In the genomic region with DNA sequence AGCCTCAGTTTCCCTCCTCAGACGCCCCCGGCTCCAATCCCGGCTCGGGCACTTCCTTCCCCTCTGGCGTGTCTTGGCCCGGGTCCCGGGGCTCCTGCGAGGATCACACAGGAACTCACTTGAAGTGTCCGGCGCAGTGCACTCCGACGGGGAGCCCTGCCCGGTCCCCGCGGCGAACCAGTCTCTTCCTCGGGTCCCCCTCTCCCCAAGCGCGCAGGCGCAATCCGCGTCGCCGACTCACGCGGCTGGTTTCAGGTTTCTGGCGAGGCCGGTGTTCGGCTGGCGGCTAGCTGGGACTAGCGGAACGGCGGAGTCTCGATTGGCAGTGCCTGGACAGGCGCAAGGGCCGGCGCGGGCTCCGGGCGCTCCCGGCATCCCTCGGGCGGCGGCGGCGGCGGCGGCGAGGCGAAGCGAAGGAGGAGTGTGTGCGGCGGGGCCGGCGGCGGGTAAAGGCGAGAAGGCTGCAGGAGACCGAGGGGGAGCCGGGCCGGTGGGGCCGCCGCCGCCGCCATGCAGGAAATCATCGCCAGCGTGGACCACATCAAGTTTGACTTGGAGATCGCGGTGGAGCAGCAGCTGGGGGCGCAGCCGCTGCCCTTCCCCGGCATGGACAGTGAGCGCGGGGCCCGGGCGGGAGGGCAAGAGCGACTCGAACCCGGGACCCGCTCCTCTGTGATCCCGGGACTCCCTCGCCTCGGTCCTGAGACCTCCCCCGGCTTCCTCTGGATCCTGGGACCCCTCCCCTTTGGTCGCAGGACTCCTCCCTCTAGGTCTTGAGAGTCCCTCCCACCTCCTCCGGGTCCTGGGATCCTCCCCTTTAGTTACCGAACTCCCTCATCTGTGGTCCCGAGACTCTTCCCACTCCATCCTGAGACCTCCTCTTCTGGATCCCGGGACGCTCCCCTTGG, we compare ENCODE assay signal across 8 cellular contexts. TPM values are rescaled to one million over a fixed set of nuclear protein-coding genes. Genes with fewer than 3 reads are reported as not detected.
DNase-seq lines count a peak whose midpoint lies in the region; ATAC-seq and TF ChIP-seq lines count a peak whose summit lies in the region.

A gene (plus strand): TSS at position 371 of the 908 bp plus-strand sequence. CDS start 140 bp downstream, at position 511.
A gene with protein sequence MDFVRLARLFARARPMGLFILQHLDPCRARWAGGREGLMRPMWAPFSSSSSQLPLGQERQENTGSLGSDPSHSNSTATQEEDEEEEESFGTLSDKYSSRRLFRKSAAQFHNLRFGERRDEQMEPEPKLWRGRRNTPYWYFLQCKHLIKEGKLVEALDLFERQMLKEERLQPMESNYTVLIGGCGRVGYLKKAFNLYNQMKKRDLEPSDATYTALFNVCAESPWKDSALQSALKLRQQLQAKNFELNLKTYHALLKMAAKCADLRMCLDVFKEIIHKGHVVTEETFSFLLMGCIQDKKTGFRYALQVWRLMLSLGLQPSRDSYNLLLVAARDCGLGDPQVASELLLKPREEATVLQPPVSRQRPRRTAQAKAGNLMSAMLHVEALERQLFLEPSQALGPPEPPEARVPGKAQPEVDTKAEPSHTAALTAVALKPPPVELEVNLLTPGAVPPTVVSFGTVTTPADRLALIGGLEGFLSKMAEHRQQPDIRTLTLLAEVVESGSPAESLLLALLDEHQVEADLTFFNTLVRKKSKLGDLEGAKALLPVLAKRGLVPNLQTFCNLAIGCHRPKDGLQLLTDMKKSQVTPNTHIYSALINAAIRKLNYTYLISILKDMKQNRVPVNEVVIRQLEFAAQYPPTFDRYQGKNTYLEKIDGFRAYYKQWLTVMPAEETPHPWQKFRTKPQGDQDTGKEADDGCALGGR (minus strand): TSS at position 226 of the 908 bp plus-strand sequence. CDS start 3,556 bp downstream, outside the sequence.

- H3K4me3 Mint-ChIP-seq in T-helper 17 cell: peak within 1 kb of the TSS; percentile 98

- under 1% methylated on average over 89 of the region's 89 CpGs for WGBS in right cardiac atrium

- DNase-seq in NCI-H146 treated with DMSO at 0.1 percent for 48 hours (lab: John Stamatoyannopoulos, UW; ENCODE audit: unreplicated experiment) (peak; percentile 63), T-helper 17 cell (peak; percentile 71 to 80 (median 73)), right cardiac atrium (peak; percentile 97 to 98 (median 98)), pulmonary artery endothelial cell (ENCODE audit: low read depth, low spot score) (peak; percentile 76), uterus (peak; percentile 93 to 97)

- no peaks in the 10 kb centered on the region for H3K27me3 ChIP-seq in right cardiac atrium (ENCODE audit: control insufficient read depth, insufficient read depth)
- no peaks in the 10 kb centered on the region for H3K27me3 ChIP-seq in uterus

- peaks cover 5% of the 10 kb centered on the region for H3K36me3 Mint-ChIP-seq in T-helper 17 cell (ENCODE audit: low read depth)

- ATAC-seq in GM18498 (IDR thresholded peaks at IDR 0.05; ENCODE audit: unreplicated experiment) (peak; percentile 93), HG02884 (IDR thresholded peaks at IDR 0.05; ENCODE audit: unreplicated experiment) (peak; percentile 82), T-helper 17 cell (peak; percentile 90), right cardiac atrium (peak; percentile 97 to 98)

- H3K4me1 Mint-ChIP-seq in T-helper 17 cell: peaks cover 30% of the 10 kb centered on the region

- peak in 1 of 2 donors; percentile 62 for TF ChIP-seq POLR2A in uterus (IDR thresholded peaks at IDR 0.05)

- H3K9me3 ChIP-seq in T-helper 17 cell (ENCODE audit: control insufficient read depth, low read length, poor library complexity, severe bottlenecking) (no peaks in the 10 kb centered on the region), right cardiac atrium (ENCODE audit: control insufficient read depth, low read length) (no peaks in the 10 kb centered on the region), uterus (no peaks in the 10 kb centered on the region)

- intact Hi-C loops in right cardiac atrium (cut with DNase I): no loop called here
- intact Hi-C loops in uterus (cut with DNase I; ENCODE audit: low total_unique reads): no loop called here

- TF ChIP-seq CTCF in uterus (IDR thresholded peaks at IDR 0.05): peak in 2 of 4 experiments; percentile 5 to 49

- H3K36me3 ChIP-seq in uterus: no peaks in the 10 kb centered on the region

- H3K27me3 Mint-ChIP-seq in T-helper 17 cell: no peaks in the 10 kb centered on the region

- H3K27ac ChIP-seq in angular gyrus (ENCODE audit: low read depth, low read length): peak within 1 kb of the TSS; percentile 64
- peak within 1 kb of the TSS; percentile 52 for H3K27ac ChIP-seq in right cardiac atrium (ENCODE audit: low read length)
- peak within 1 kb of the TSS; percentile 88 to 91 for H3K27ac ChIP-seq in uterus

- H3K4me3 ChIP-seq in right cardiac atrium (ENCODE audit: low read length) (peak within 1 kb of the TSS; percentile 83), uterus (peak within 1 kb of the TSS; percentile 73 to 87)

- H3K27ac Mint-ChIP-seq in T-helper 17 cell: peak within 1 kb of the TSS; percentile 95

- H3K4me1 ChIP-seq in right cardiac atrium (ENCODE audit: control insufficient read depth, insufficient read depth, low read length) (peaks cover 3% of the 10 kb centered on the region), uterus (peaks cover 6% of the 10 kb centered on the region in 2 donors)

RNA-seq across cellular contexts. Expression of the first gene that starts in this region (rescaled TPM):
- total RNA-seq in T-helper 17 cell (10 to 100 TPM; 35.0 to 42.9 TPM), right cardiac atrium (10 to 100 TPM; 17.3 to 21.9 (median 18.8) TPM), pulmonary artery endothelial cell (31.5 and 37.7 TPM in 2 replicates), uterus (10 to 100 TPM; 23.8 to 67.9 (median 38.4) TPM)
- 16.2 TPM for polyA plus RNA-seq in right cardiac atrium

RNA-seq across cellular contexts. Expression of the second gene that starts in this region (rescaled TPM):
- 1 to 10 TPM; 3.6 to 3.8 TPM for total RNA-seq in T-helper 17 cell
- total RNA-seq in right cardiac atrium: 1 to 10 TPM; 3.1 to 4.4 (median 3.2) TPM
- polyA plus RNA-seq in right cardiac atrium: 3.0 TPM
- total RNA-seq in pulmonary artery endothelial cell: 5.3 and 5.4 TPM in 2 replicates
- total RNA-seq in uterus: 10 to 100 TPM in 1 of 4 donors, 1 to 10 TPM in 3; 1.2 to 17.4 (median 7.5) TPM

Comparison
In these comparisons a context has a peak if more than half of its experiments do, and no peak if none do; other contexts are left out.
1. Peak in every context shown above with its lines: DNase-seq, ATAC-seq, H3K4me3 ChIP-seq and H3K27ac ChIP-seq.